In genomic region chr14:32492482-32492881, GRCh38 we compare ENCODE assay signal across 22 cellular contexts.
A peak's percentile ranks its signal among the peaks of the same experiment; 100 is the strongest.
DNase-seq lines count a peak whose midpoint lies in the region; ATAC-seq and TF ChIP-seq lines count a peak whose summit lies in the region.
"Had no signal": no experiment of that assay in that cellular context is flagged by ENCODE, and none has a peak within 500 bp of the region (broad histone marks: within the 10 kb centered on the region; RNA-seq: fewer than 3 reads in every experiment).

No MANE protein-coding gene starts in this region.

- no peaks in the 10 kb centered on the region for H3K27me3 ChIP-seq in left ventricle myocardium inferior (ENCODE audit: low read depth)
- H3K27me3 ChIP-seq in psoas muscle (ENCODE audit: insufficient read depth in 3 of 3, low read length in 2 of 3), result no peaks in the 10 kb centered on the region
- no peaks in the 10 kb centered on the region for H3K27me3 ChIP-seq in osteoblast (ENCODE audit: insufficient read depth, low read length)
- H3K27me3 ChIP-seq in CD8-positive, alpha-beta T cell (ENCODE audit: insufficient read depth, low read length), result no peaks in the 10 kb centered on the region
- H3K27me3 ChIP-seq in PC-9 (ENCODE audit: insufficient read depth, low read depth), result no peaks in the 10 kb centered on the region
- H3K27me3 ChIP-seq: BE2C, MG63 had no signal

- no peak overlapping the region for H3K4me3 Mint-ChIP-seq in CD8-positive, alpha-beta T cell
- H3K4me3 Mint-ChIP-seq: CD4-positive, CD25-positive, alpha-beta regulatory T cell; IgD-negative memory B cell had no signal

- H3K4me1 ChIP-seq in left ventricle myocardium inferior (peaks cover 53% of the 10 kb centered on the region), psoas muscle (peaks cover 36% of the 10 kb centered on the region), osteoblast (ENCODE audit: insufficient read depth, low read length) (peaks cover 3% of the 10 kb centered on the region), PC-9 (replicated peaks; ENCODE audit: insufficient read depth) (no peaks in the 10 kb centered on the region)
- H3K4me1 ChIP-seq in CD8-positive, alpha-beta T cell (ENCODE audit: insufficient read depth, low read length), result no peaks in the 10 kb centered on the region
- H3K4me1 ChIP-seq: BE2C, Caco-2 had no signal

- no peaks in the 10 kb centered on the region for H3K27me3 Mint-ChIP-seq in CD8-positive, alpha-beta T cell (ENCODE audit: low read depth)

- no peak for TF ChIP-seq CTCF in left ventricle myocardium inferior (IDR thresholded peaks at IDR 0.05; ENCODE audit: borderline replicate concordance)
- no peak for TF ChIP-seq CTCF in psoas muscle (IDR thresholded peaks at IDR 0.05)
- no peak for TF ChIP-seq CTCF in osteoblast (IDR thresholded peaks at IDR 0.05; ENCODE audit: extremely low read depth, low read depth, low read length)
- no peak for TF ChIP-seq CTCF in CD8-positive, alpha-beta T cell (IDR thresholded peaks at IDR 0.05)
- TF ChIP-seq CTCF in PC-9 (conservative IDR thresholded peaks at IDR 0.05), result no peak

- no peaks in the 10 kb centered on the region for H3K9me3 Mint-ChIP-seq in CD8-positive, alpha-beta T cell

- H3K9me3 ChIP-seq in left ventricle myocardium inferior (replicated peaks) (no peaks in the 10 kb centered on the region), psoas muscle (no peaks in the 10 kb centered on the region), osteoblast (ENCODE audit: low read depth, low read length) (no peaks in the 10 kb centered on the region), PC-9 (ENCODE audit: insufficient read depth, low read depth) (no peaks in the 10 kb centered on the region)
- H3K9me3 ChIP-seq in CD8-positive, alpha-beta T cell (ENCODE audit: low read length), result no peaks in the 10 kb centered on the region
- H3K9me3 ChIP-seq: BE2C, Caco-2, MG63 had no signal

- H3K36me3 Mint-ChIP-seq in CD8-positive, alpha-beta T cell, result no peaks in the 10 kb centered on the region
- H3K36me3 Mint-ChIP-seq: CD4-positive, CD25-positive, alpha-beta regulatory T cell; IgD-negative memory B cell had no signal

- intact Hi-C loops in left ventricle myocardium inferior (cut with micrococcal nuclease), result no loop called here
- intact Hi-C loops in left ventricle myocardium superior (cut with micrococcal nuclease), result no loop called here
- intact Hi-C loops in psoas muscle (cut with DNase I), result loop anchor here in 1 of 2 donors (10.0 kb wide), 1 partner anchor 62 kb away; no protein-coding TSS in a partner anchor
- intact Hi-C loops in CD8-positive, alpha-beta T cell (cut with DNase I, micrococcal nuclease), result no loop called here
- intact Hi-C loops in PC-9 (cut with micrococcal nuclease; ENCODE audit: unreplicated experiment), result no loop called here

- no TSS peak for BruUV-seq in PC-9 (replicated peaks; lab: Mats Ljungman, UMichigan)

- H3K27ac Mint-ChIP-seq in CD8-positive, alpha-beta T cell, result no peak overlapping the region
- H3K27ac Mint-ChIP-seq: CD4-positive, CD25-positive, alpha-beta regulatory T cell; IgD-negative memory B cell had no signal

- H3F3A ChIP-seq in PC-9 (ENCODE audit: insufficient read depth, low read depth), result no peaks in the 10 kb centered on the region

- H3K9me2 ChIP-seq in PC-9 (ENCODE audit: insufficient read depth), result no peaks in the 10 kb centered on the region

- POLR2A ChIA-PET in CD8-positive, alpha-beta T cell (lab: Charles Lee), result no interaction called here
- POLR2A ChIA-PET in PC-9 (lab: Charles Lee; ENCODE audit: unreplicated experiment), result no interaction called here

- no peak for DNase-seq in left ventricle myocardium inferior
- no peak for DNase-seq in left ventricle myocardium superior
- DNase-seq in dedifferentiated amniotic fluid mesenchymal stem cell (ENCODE audit: extremely low spot score), result peak; percentile 14
- DNase-seq in psoas muscle, result no peak
- DNase-seq in osteoblast (ENCODE audit: insufficient read length, low spot score, missing footprints), result no peak
- DNase-seq in stimulated activated CD4-positive, alpha-beta T cell treated with anti-CD3 and anti-CD28 coated beads, Interleukin-1b, Interleukin-23, amount 100 ng/mL, for 48 hours, result no peak
- no peak for DNase-seq in CD8-positive, alpha-beta T cell
- DNase-seq in PC-9, result no peak
- DNase-seq: BE2C; Caco-2; CD4-positive, CD25-positive, alpha-beta regulatory T cell; GDM1; HCEC 1CT; Karpas-422; MG63; NCI-H1048; NCI-H1436; NCI-H1930; NCI-H345; PC-3 had no signal

- CTCF ChIA-PET in CD8-positive, alpha-beta T cell (lab: Charles Lee), result no interaction called here
- CTCF ChIA-PET in PC-9 (lab: Charles Lee), result interaction anchor here (0.6 kb wide), 1 partner anchor 10 kb away, joined by 7 read pairs; no protein-coding TSS in a partner anchor

- H3K36me3 ChIP-seq in left ventricle myocardium inferior, result no peaks in the 10 kb centered on the region
- H3K36me3 ChIP-seq in psoas muscle (ENCODE audit: insufficient read depth in 1 of 2, low read depth in 1 of 2), result no peaks in the 10 kb centered on the region
- H3K36me3 ChIP-seq in osteoblast (ENCODE audit: insufficient read depth, low read length), result no peaks in the 10 kb centered on the region
- H3K36me3 ChIP-seq in CD8-positive, alpha-beta T cell (ENCODE audit: insufficient read depth, low read length), result no peaks in the 10 kb centered on the region
- no peaks in the 10 kb centered on the region for H3K36me3 ChIP-seq in PC-9 (ENCODE audit: low read depth)
- H3K36me3 ChIP-seq: BE2C, MG63 had no signal

- H2AFZ ChIP-seq in osteoblast (ENCODE audit: low read length), result no peak overlapping the region
- H2AFZ ChIP-seq in PC-9, result no peak overlapping the region

- H3K4me1 Mint-ChIP-seq in CD8-positive, alpha-beta T cell (ENCODE audit: low read depth), result no peaks in the 10 kb centered on the region
- H3K4me1 Mint-ChIP-seq: CD4-positive, CD25-positive, alpha-beta regulatory T cell; IgD-negative memory B cell had no signal

- H3K4me2 ChIP-seq in osteoblast (ENCODE audit: insufficient read depth, low read length) (no peak overlapping the region), PC-9 (no peak overlapping the region)

- ATAC-seq in left ventricle myocardium superior (no peak), psoas muscle (peak in 3 of 4 donors; percentile 31 to 37 (median 34))
- ATAC-seq in CD8-positive, alpha-beta T cell, result no peak
- ATAC-seq: PC-3 had no signal

- H4K20me1 ChIP-seq in osteoblast (ENCODE audit: insufficient read depth, low read length) (no peaks in the 10 kb centered on the region), PC-9 (ENCODE audit: insufficient read depth) (no peaks in the 10 kb centered on the region)

- H3K27ac ChIP-seq in left ventricle myocardium inferior (replicated peaks) (peak overlapping the region; percentile 90), psoas muscle (peak overlapping the region; percentile 95), osteoblast (ENCODE audit: low read depth, low read length) (no peak overlapping the region), PC-9 (no peak overlapping the region)
- H3K27ac ChIP-seq in CD8-positive, alpha-beta T cell (ENCODE audit: low read depth, low read length), result no peak overlapping the region
- H3K27ac ChIP-seq: RWPE1 had no signal

- no peaks in the 10 kb centered on the region for H3K79me2 ChIP-seq in osteoblast (ENCODE audit: insufficient read depth, low read length)
- H3K79me2 ChIP-seq in PC-9 (ENCODE audit: low read depth), result no peaks in the 10 kb centered on the region

- H3K4me3 ChIP-seq in left ventricle myocardium inferior, result no peak overlapping the region
- H3K4me3 ChIP-seq in psoas muscle, result no peak overlapping the region
- no peak overlapping the region for H3K4me3 ChIP-seq in osteoblast (ENCODE audit: insufficient read depth, low read length)
- no peak overlapping the region for H3K4me3 ChIP-seq in CD8-positive, alpha-beta T cell (ENCODE audit: low read depth, low read length)
- no peak overlapping the region for H3K4me3 ChIP-seq in PC-9
- H3K4me3 ChIP-seq: MG63 had no signal

Comparison
In these comparisons a context has a peak if more than half of its experiments do, and no peak if none do; other contexts are left out.
1. H3K27ac ChIP-seq: peak in left ventricle myocardium inferior (single experiment) and psoas muscle (single experiment); none in osteoblast (single experiment), CD8-positive, alpha-beta T cell (single experiment) and PC-9 (single experiment).
2. ATAC-seq: peak in psoas muscle (3 of 4); none in left ventricle myocardium superior (single experiment) and CD8-positive, alpha-beta T cell (single experiment).